Comparison of ENCODE assay signal across 27 cellular contexts in genomic region chr10:127047878-127048238, GRCh38.
"Had no signal": no experiment of that assay in that cellular context is flagged by ENCODE, and none has a peak within 500 bp of the region (broad histone marks: within the 10 kb centered on the region; RNA-seq: fewer than 3 reads in every experiment).

No MANE protein-coding gene starts in this region.

- H3K9me3 Mint-ChIP-seq: immature natural killer cell; naive thymus-derived CD4-positive, alpha-beta T cell; nephron; neural progenitor cell; stimulated activated naive CD8-positive, alpha-beta T cell treated with anti-CD3 and anti-CD28 coated beads, Interleukin-15, amount 100 ng/mL, for 72 hours had no signal

- H3K4me1 Mint-ChIP-seq: immature natural killer cell; memory B cell; naive thymus-derived CD4-positive, alpha-beta T cell; nephron; neural progenitor cell; stimulated activated naive CD8-positive, alpha-beta T cell treated with anti-CD3 and anti-CD28 coated beads, Interleukin-15, amount 100 ng/mL, for 72 hours had no signal

- H3K27ac ChIP-seq: coronary artery, esophagus squamous epithelium, neural progenitor cell, prostate gland, right atrium auricular region, suprapubic skin, transverse colon, upper lobe of right lung, uterus had no signal

- ATAC-seq: left lobe of liver; mucosa of descending colon; naive thymus-derived CD4-positive, alpha-beta T cell; stimulated activated naive CD8-positive, alpha-beta T cell treated with anti-CD3 and anti-CD28 coated beads, Interleukin-15, amount 100 ng/mL, for 72 hours; upper lobe of right lung had no signal

- H3K36me3 Mint-ChIP-seq: immature natural killer cell; memory B cell; naive thymus-derived CD4-positive, alpha-beta T cell had no signal

- H3K4me3 ChIP-seq: coronary artery, esophagus squamous epithelium, lung, mucosa of descending colon, neural progenitor cell, prostate gland, right atrium auricular region, suprapubic skin, transverse colon, upper lobe of right lung, uterus had no signal

- H3K36me3 ChIP-seq: neural progenitor cell, prostate gland, uterus had no signal

- H3K4me1 ChIP-seq: neural progenitor cell, right atrium auricular region, transverse colon, upper lobe of right lung, uterus had no signal

- H3K27me3 ChIP-seq: esophagus squamous epithelium, neural progenitor cell, right atrium auricular region, suprapubic skin, transverse colon, upper lobe of right lung, uterus had no signal

- H3K4me3 Mint-ChIP-seq: immature natural killer cell; memory B cell; naive thymus-derived CD4-positive, alpha-beta T cell; nephron; neural progenitor cell; stimulated activated naive CD8-positive, alpha-beta T cell treated with anti-CD3 and anti-CD28 coated beads, Interleukin-15, amount 100 ng/mL, for 72 hours had no signal

- H3K9me3 ChIP-seq: esophagus squamous epithelium, mucosa of descending colon, prostate gland, right atrium auricular region, suprapubic skin, transverse colon, upper lobe of right lung, uterus had no signal

- H3K27ac Mint-ChIP-seq: immature natural killer cell; memory B cell; naive thymus-derived CD4-positive, alpha-beta T cell; nephron; neural progenitor cell; stimulated activated naive CD8-positive, alpha-beta T cell treated with anti-CD3 and anti-CD28 coated beads, Interleukin-15, amount 100 ng/mL, for 72 hours had no signal

- DNase-seq: dermis blood vessel endothelial cell; effector memory CD4-positive, alpha-beta T cell; esophagus squamous epithelium; hypothalamus; immature natural killer cell; kidney; mucosa of descending colon; naive thymus-derived CD4-positive, alpha-beta T cell; small intestine; stimulated activated CD4-positive, alpha-beta T cell treated with anti-CD3 and anti-CD28 coated beads, Interleukin-12 subunit alpha, Interleukin-12 subunit beta, amount 100 ng/mL, for 4 hours; stimulated activated CD4-positive, alpha-beta T cell treated with anti-CD3 and anti-CD28 coated beads, Interleukin-1b, Interleukin-23, amount 100 ng/mL, for 48 hours; stimulated activated CD4-positive, alpha-beta T cell treated with anti-CD3 and anti-CD28 coated beads, Interleukin-4, amount 100 ng/mL, for 1 hour; stimulated activated CD8-positive, alpha-beta memory T cell treated with anti-CD3 and anti-CD28 coated beads, Interleukin-4, amount 100 ng/mL, for 48 hours; stimulated activated naive CD4-positive, alpha-beta T cell; stimulated activated naive CD8-positive, alpha-beta T cell treated with anti-CD3 and anti-CD28 coated beads, Interleukin-15, amount 100 ng/mL, for 72 hours; transverse colon; upper lobe of right lung; uterus had no signal

- H3K4me2 ChIP-seq: neural progenitor cell had no signal

- H3K9ac ChIP-seq: neural progenitor cell had no signal

- H3K27me3 Mint-ChIP-seq: memory B cell; stimulated activated naive CD8-positive, alpha-beta T cell treated with anti-CD3 and anti-CD28 coated beads, Interleukin-15, amount 100 ng/mL, for 72 hours had no signal
